In the genomic region with DNA sequence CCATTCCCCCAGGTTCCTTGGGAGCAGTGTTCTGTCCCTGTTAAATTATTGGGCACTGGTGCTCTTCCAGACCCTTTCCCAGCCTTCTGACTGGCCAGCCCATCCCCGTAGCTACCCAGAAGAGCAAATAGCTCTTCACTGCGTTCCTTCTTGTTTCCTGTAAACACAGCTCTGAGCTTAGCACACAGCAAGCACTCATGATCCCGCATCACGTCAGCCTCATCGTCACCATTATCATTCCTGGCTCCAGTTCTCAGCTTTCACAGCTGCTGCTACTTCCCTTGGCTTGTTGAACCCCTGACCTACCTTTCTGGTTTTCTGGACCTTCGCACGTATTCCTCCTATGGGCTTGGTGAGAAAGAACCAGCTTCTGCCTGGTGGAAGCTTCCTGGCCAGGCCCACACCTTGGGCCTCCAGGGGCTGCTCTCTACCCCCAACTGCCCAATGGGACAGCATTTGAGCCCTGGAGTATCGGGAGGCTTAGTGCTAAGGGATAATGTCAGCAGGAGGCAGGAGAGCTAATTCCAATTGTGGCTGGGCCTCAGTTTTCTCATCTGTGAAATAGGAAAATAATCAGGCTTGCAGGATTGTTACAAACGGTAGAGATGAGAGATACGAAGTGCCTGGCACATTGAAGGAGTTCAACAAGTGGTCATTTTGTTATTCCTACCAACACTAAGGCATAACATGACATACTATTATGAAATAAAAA, we compare ENCODE assay signal across 17 cellular contexts.
"Had no signal": no experiment of that assay in that cellular context is flagged by ENCODE, and none has a peak within 500 bp of the region (broad histone marks: within the 10 kb centered on the region; RNA-seq: fewer than 3 reads in every experiment).

No MANE protein-coding gene starts in this region.

- H3K27ac ChIP-seq: esophagus muscularis mucosa, foreskin keratinocyte, spleen, transverse colon had no signal

- H3K27me3 ChIP-seq: esophagus muscularis mucosa, spleen, transverse colon had no signal

- H3K36me3 ChIP-seq: esophagus muscularis mucosa, spleen, transverse colon had no signal

- DNase-seq: activated T-cell treated with anti-CD3 and anti-CD28 coated beads, Interleukin-2, amount 50 U/mL, for 1 hour; amygdala; dermis blood vessel endothelial cell; head of caudate nucleus; mammary epithelial cell; mucosa of descending colon; naive thymus-derived CD8-positive, alpha-beta T cell; nucleus accumbens; right cardiac atrium; spleen; stimulated activated CD4-positive, alpha-beta T cell treated with anti-CD3 and anti-CD28 coated beads, Interleukin-1b, Interleukin-23, amount 100 ng/mL, for 48 hours; stimulated activated naive B cell treated with anti-CD40 and anti-IgM and Interleukin-4, amounts not matched to agents 10 μg/mL and 1 μg/mL and 100 μg/mL, for 72 hours; transverse colon had no signal

- ATAC-seq: activated CD4-positive, CD25-positive, alpha-beta regulatory T cell treated with anti-CD3 and anti-CD28 coated beads, Interleukin-2, amount 50 U/mL, for 24 hours; foreskin keratinocyte; left lobe of liver; mucosa of descending colon; naive thymus-derived CD8-positive, alpha-beta T cell; right cardiac atrium; stimulated activated naive B cell treated with anti-CD40 and anti-IgM and Interleukin-4, amounts not matched to agents 10 μg/mL and 1 μg/mL and 100 μg/mL, for 72 hours had no signal

- H3K4me1 ChIP-seq: esophagus muscularis mucosa, foreskin keratinocyte, transverse colon had no signal

- H3K4me3 ChIP-seq: esophagus muscularis mucosa, mucosa of descending colon, spleen, transverse colon had no signal

- H3K9me3 ChIP-seq: esophagus muscularis mucosa, mucosa of descending colon, spleen, transverse colon had no signal
